ENCODE assay signal across 12 cellular contexts in genomic region chr17:17053446-17054379, GRCh38. TPM values are rescaled to one million over a fixed set of nuclear protein-coding genes. Genes with fewer than 3 reads are reported as not detected.
DNase-seq lines count a peak whose midpoint lies in the region; FAIRE-seq and TF ChIP-seq lines count a peak whose summit lies in the region.
"Had no signal": no experiment of that assay in that cellular context is flagged by ENCODE, and none has a peak within 500 bp of the region (broad histone marks: within the 10 kb centered on the region; RNA-seq: fewer than 3 reads in every experiment).

No MANE protein-coding gene starts in this region.

- H2AFZ ChIP-seq in Loucy (ENCODE audit: low read length): no peak overlapping the region

- 79 to 87% methylated on average over 8 of the region's 8 CpGs for WGBS in esophagus squamous epithelium, 2 donors
- WGBS in small intestine, 3 donors: 78 to 90% (median 88%) methylated on average over 8 of the region's 8 CpGs

- H3K79me2 ChIP-seq in Loucy (ENCODE audit: insufficient read depth, low read length): peaks cover 95% of the 10 kb centered on the region

- H3K36me3 ChIP-seq in Loucy (ENCODE audit: insufficient read depth, low read length): peaks cover 17% of the 10 kb centered on the region; the same call in 1 of the 2 replicates
- H3K36me3 ChIP-seq in esophagus squamous epithelium: peaks cover 0 to 15% (median 0%) of the 10 kb centered on the region in 3 donors
- H3K36me3 ChIP-seq in small intestine (ENCODE audit: control insufficient read depth in 2 of 2, insufficient read depth in 2 of 2, low read length in 2 of 2): peaks cover 0 to 1% of the 10 kb centered on the region in 2 donors

- peak overlapping the region; percentile 25 for H3K27ac Mint-ChIP-seq in activated CD4-positive, alpha-beta T cell treated with anti-CD3 and anti-CD28 coated beads, Interleukin-2, amount 10 ng/mL, durations not matched to agents 24 days and 14 days

- H3K9ac ChIP-seq in Loucy (ENCODE audit: low read depth, low read length, poor library complexity, severe bottlenecking): no peak overlapping the region

- H3K4me3 ChIP-seq in Loucy (ENCODE audit: low read length, poor library complexity, severe bottlenecking): no peak overlapping the region
- no peak overlapping the region for H3K4me3 ChIP-seq in esophagus squamous epithelium
- H3K4me3 ChIP-seq in small intestine (ENCODE audit: low read depth in 1 of 2, low read length in 2 of 2): no peak overlapping the region

- peaks cover 32% of the 10 kb centered on the region for H3K4me1 ChIP-seq in Loucy (ENCODE audit: insufficient read depth, low read length, poor library complexity, severe bottlenecking)
- peaks cover 51 to 100% (median 67%) of the 10 kb centered on the region in 3 donors for H3K4me1 ChIP-seq in esophagus squamous epithelium
- peaks cover 23 to 39% of the 10 kb centered on the region in 2 donors for H3K4me1 ChIP-seq in small intestine (ENCODE audit: control insufficient read depth in 2 of 2, insufficient read depth in 1 of 2, low read depth in 1 of 2, low read length in 1 of 2)

- no peaks in the 10 kb centered on the region for H3F3A ChIP-seq in Loucy (ENCODE audit: low read depth)

- no peaks in the 10 kb centered on the region for H3K27me3 ChIP-seq in Loucy (ENCODE audit: insufficient read depth, low read length, poor library complexity, severe bottlenecking)
- no peaks in the 10 kb centered on the region for H3K27me3 ChIP-seq in esophagus squamous epithelium
- no peaks in the 10 kb centered on the region for H3K27me3 ChIP-seq in small intestine (ENCODE audit: control insufficient read depth in 2 of 2, insufficient read depth in 2 of 2, low read length in 2 of 2)

- H3K9me3 Mint-ChIP-seq in activated CD4-positive, alpha-beta T cell treated with anti-CD3 and anti-CD28 coated beads, Interleukin-2, amount 10 ng/mL, durations not matched to agents 24 days and 14 days: no peaks in the 10 kb centered on the region

- TF ChIP-seq POLR2A in esophagus squamous epithelium (IDR thresholded peaks at IDR 0.05): no peak

- H3K9me3 ChIP-seq in Loucy (ENCODE audit: insufficient read depth, low read depth, low read length) (no peaks in the 10 kb centered on the region), esophagus squamous epithelium (no peaks in the 10 kb centered on the region), small intestine (ENCODE audit: control insufficient read depth, low read depth) (no peaks in the 10 kb centered on the region)

- peaks cover 2% of the 10 kb centered on the region for H3K36me3 Mint-ChIP-seq in activated CD4-positive, alpha-beta T cell treated with anti-CD3 and anti-CD28 coated beads, Interleukin-2, amount 10 ng/mL, durations not matched to agents 24 days and 14 days (ENCODE audit: low read depth)

- no peaks in the 10 kb centered on the region for H3K27me3 Mint-ChIP-seq in activated CD4-positive, alpha-beta T cell treated with anti-CD3 and anti-CD28 coated beads, Interleukin-2, amount 10 ng/mL, durations not matched to agents 24 days and 14 days

- FAIRE-seq in small intestine (lab: Jason Lieb, UNC): no peak
- FAIRE-seq: astrocyte had no signal

- peak overlapping the region; percentile 65 to 83 (median 76) for H3K27ac ChIP-seq in esophagus squamous epithelium
- H3K27ac ChIP-seq in small intestine (ENCODE audit: low read depth in 1 of 2, low read length in 1 of 2): peak overlapping the region; percentile 90 to 98

- DNase-seq in activated CD4-positive, alpha-beta T cell treated with anti-CD3 and anti-CD28 coated beads, Interleukin-2, amount 10 ng/mL, durations not matched to agents 24 days and 14 days: no peak
- DNase-seq in activated CD4-positive, alpha-beta T cell treated with anti-CD3 and anti-CD28 coated beads for 1 hour: no peak
- no peak for DNase-seq in esophagus squamous epithelium (lab: John Stamatoyannopoulos, UW)
- no peak for DNase-seq in small intestine
- DNase-seq in superior temporal gyrus (ENCODE audit: extremely low spot score): no peak
- no peak for DNase-seq in NCI-H2196 treated with DMSO at 0.1 percent for 48 hours (lab: John Stamatoyannopoulos, UW; ENCODE audit: unreplicated experiment)
- DNase-seq in HT-29 (ENCODE audit: low spot score): no peak
- DNase-seq: DMS 273 treated with DMSO at 0.1 percent for 48 hours, NCI-H1105 treated with DMSO at 0.1 percent for 48 hours, T-helper 9 cell had no signal

- peak overlapping the region; percentile 24 for H3K4me2 ChIP-seq in Loucy (ENCODE audit: low read depth, low read length, poor library complexity, severe bottlenecking)

- no peaks in the 10 kb centered on the region for H3K9me2 ChIP-seq in Loucy (replicated peaks; ENCODE audit: low read depth, low read length)

- no peak for TF ChIP-seq CTCF in Loucy (conservative IDR thresholded peaks at IDR 0.05; ENCODE audit: low read length)
- no peak for TF ChIP-seq CTCF in esophagus squamous epithelium (IDR thresholded peaks at IDR 0.05)

- H3K4me3 Mint-ChIP-seq in activated CD4-positive, alpha-beta T cell treated with anti-CD3 and anti-CD28 coated beads, Interleukin-2, amount 10 ng/mL, durations not matched to agents 24 days and 14 days: no peak overlapping the region

- peaks cover 23% of the 10 kb centered on the region for H3K4me1 Mint-ChIP-seq in activated CD4-positive, alpha-beta T cell treated with anti-CD3 and anti-CD28 coated beads, Interleukin-2, amount 10 ng/mL, durations not matched to agents 24 days and 14 days

- intact Hi-C loops in activated CD4-positive, alpha-beta T cell treated with anti-CD3 and anti-CD28 coated beads, Interleukin-2, amount 10 ng/mL, durations not matched to agents 24 days and 14 days (cut with micrococcal nuclease): no loop called here
- intact Hi-C loops in esophagus squamous epithelium (cut with DNase I): no loop called here

- peaks cover 51% of the 10 kb centered on the region for H4K20me1 ChIP-seq in Loucy (ENCODE audit: insufficient read depth, low read length, poor library complexity, severe bottlenecking)

RNA-seq across cellular contexts. Expression of gene MPRIP, which starts 11.5 kb away (rescaled TPM):
- 155 and 161 TPM in 2 replicates for total RNA-seq in activated CD4-positive, alpha-beta T cell treated with anti-CD3 and anti-CD28 coated beads, Interleukin-2, amount 10 ng/mL, durations not matched to agents 24 days and 14 days
- 100 to 1,000 TPM in 3 of 4 donors, 10 to 100 TPM in 1; 65.7 to 168 (median 147) TPM for total RNA-seq in esophagus squamous epithelium
- polyA plus RNA-seq in small intestine: 100 to 1,000 TPM in 2 of 3 donors, 10 to 100 TPM in 1; 98.9 to 233 (median 219) TPM
- total RNA-seq in HT-29 (2014; rRNA removed; shearing (Covaris generic)): 147 and 162 TPM in 2 replicates
